Comparison of ENCODE assay signal across 20 cellular contexts in genomic region chr4:25155957-25156356, GRCh38.
"Had no signal": no experiment of that assay in that cellular context is flagged by ENCODE, and none has a peak within 500 bp of the region (broad histone marks: within the 10 kb centered on the region; RNA-seq: fewer than 3 reads in every experiment).

No MANE protein-coding gene starts in this region.

- H3K4me1 ChIP-seq: SJCRH30 had no signal

- DNase-seq: activated CD4-positive, alpha-beta T cell treated with anti-CD3 and anti-CD28 coated beads for 4 hours; activated CD8-positive, alpha-beta memory T cell treated with anti-CD3 and anti-CD28 coated beads, Interleukin-2, amount 50 U/mL, for 4 hours; activated CD8-positive, alpha-beta T cell treated with anti-CD3 and anti-CD28 coated beads for 36 hours; activated gamma-delta T cell treated with Interleukin-2 at 50 U/mL for 16 hours; activated naive CD4-positive, alpha-beta T cell treated with anti-CD3 and anti-CD28 coated beads, Interleukin-2, amount 10 ng/mL, durations not matched to agents 7 days and 5 days; activated naive CD8-positive, alpha-beta T cell treated with anti-CD3 and anti-CD28 coated beads, Interleukin-2, amount 10 ng/mL, durations not matched to agents 7 days and 5 days; activated T-cell treated with anti-CD3 and anti-CD28 coated beads, Interleukin-2, amount 50 U/mL, for 72 hours; adrenal gland; aorta; central memory CD4-positive, alpha-beta T cell; Kasumi-1; NCI-H1048; NCI-H1930; NCI-H2171; NCI-H2227 treated with DMSO at 0.1 percent for 48 hours; SJCRH30; SK-N-SH; T-helper 1 cell; WERI-Rb-1 had no signal

- H3K27ac ChIP-seq: adrenal gland, coronary artery, SJCRH30, WERI-Rb-1 had no signal

- H3K36me3 ChIP-seq: adrenal gland, SJCRH30 had no signal

- H3K4me3 ChIP-seq: adrenal gland, coronary artery, SJCRH30 had no signal

- ATAC-seq: activated CD8-positive, alpha-beta T cell treated with anti-CD3 and anti-CD28 coated beads for 36 hours; activated T-cell treated with anti-CD3 and anti-CD28 coated beads, Interleukin-2, amount 50 U/mL, for 72 hours had no signal

- H3K27me3 ChIP-seq: adrenal gland, SJCRH30 had no signal

- H3K9me3 ChIP-seq: adrenal gland, SJCRH30, SK-N-SH had no signal
